8 cellular contexts compared by ENCODE assay signal in genomic region chr20:23637282-23638221, GRCh38. TPM values are rescaled to one million over a fixed set of nuclear protein-coding genes. Genes with fewer than 3 reads are reported as not detected.
DNase-seq lines count a peak whose midpoint lies in the region; ATAC-seq and TF ChIP-seq lines count a peak whose summit lies in the region.

TSS of gene CST3 (minus strand) at chr20:23637955. CDS start at chr20:23637862, 93 bp downstream.

- H3K27ac ChIP-seq in esophagus (ENCODE audit: low read depth in 2 of 2, low read length in 1 of 2) (peak within 1 kb of the TSS; percentile 84 to 94), transverse colon (peak within 1 kb of the TSS; percentile 91 to 99 (median 98))

- peaks cover 5 to 29% of the 10 kb centered on the region in 2 donors for H3K4me1 ChIP-seq in esophagus (ENCODE audit: control insufficient read depth in 2 of 2, insufficient read depth in 2 of 2, low read length in 1 of 2)
- H3K4me1 ChIP-seq in transverse colon, result peaks cover 5 to 34% (median 22%) of the 10 kb centered on the region in 4 donors

- no peak for TF ChIP-seq EP300 in transverse colon (IDR thresholded peaks at IDR 0.05; ENCODE audit: low read depth)

- intact Hi-C loops in transverse colon (cut with DNase I; ENCODE audit: low total_unique reads), result loop anchor here (10.0 kb wide), 1 partner anchor 283 kb away; the partner anchor contains the start of gene NXT1

- H3K27me3 ChIP-seq in esophagus (ENCODE audit: control insufficient read depth in 1 of 2, insufficient read depth in 2 of 2, low read length in 2 of 2) (no peaks in the 10 kb centered on the region), transverse colon (no peaks in the 10 kb centered on the region)

- 1 to 2% methylated on average over 70 to 92 of the region's 92 CpGs for WGBS in esophagus, 2 donors
- WGBS in transverse colon (ENCODE audit: low coverage in 1 of 2), 2 donors, result 2 to 3% methylated on average over 5 to 56 of the region's 92 CpGs

- H3K36me3 ChIP-seq in esophagus (ENCODE audit: control insufficient read depth in 2 of 2, insufficient read depth in 2 of 2, low read length in 1 of 2) (peaks cover 4 to 17% of the 10 kb centered on the region in 2 donors), transverse colon (peaks cover 0 to 8% (median 3%) of the 10 kb centered on the region in 4 donors)

- H3K9me3 ChIP-seq in esophagus (ENCODE audit: control insufficient read depth in 2 of 2, insufficient read depth in 1 of 2, low read depth in 1 of 2, low read length in 1 of 2), result no peaks in the 10 kb centered on the region
- no peaks in the 10 kb centered on the region for H3K9me3 ChIP-seq in transverse colon

- in situ Hi-C loops in transverse colon (cut with MboI; ENCODE audit: low pct_ligation_motif_present in 1 of 4, low pct_unique_long_range_greater_than_20kb in 1 of 4, low sequenced_read_pairs in 3 of 4), result no loop called here

- peak; percentile 45 for ATAC-seq in HG02610 (IDR thresholded peaks at IDR 0.05; ENCODE audit: unreplicated experiment)

- TF ChIP-seq CTCF in transverse colon (IDR thresholded peaks at IDR 0.05), result peak in 1 of 5 experiments; percentile 28

- H3K4me3 ChIP-seq in esophagus (ENCODE audit: low read depth in 1 of 2, low read length in 2 of 2) (peak within 1 kb of the TSS; percentile 73 to 93), transverse colon (peak within 1 kb of the TSS; percentile 65 to 93 (median 72))

- DNase-seq in stimulated activated CD4-positive, alpha-beta T cell treated with anti-CD3 and anti-CD28 coated beads, Interleukin-15, amount 100 ng/mL, for 24 hours, result peak; percentile 39
- DNase-seq in stimulated activated CD4-positive, alpha-beta T cell treated with anti-CD3 and anti-CD28 coated beads, Interleukin-4, amount 100 ng/mL, for 24 hours, result no peak
- DNase-seq in NCI-H1417 (lab: John Stamatoyannopoulos, UW), result peak; percentile 55 to 90 (median 89)
- peak; percentile 62 for DNase-seq in T1000 (lab: John Stamatoyannopoulos, UW)
- peak; percentile 75 for DNase-seq in midbrain (lab: John Stamatoyannopoulos, UW)
- DNase-seq in transverse colon, result peak; percentile 93

- peak; percentile 92 for TF ChIP-seq POLR2A in transverse colon (IDR thresholded peaks at IDR 0.05)

RNA-seq across cellular contexts. Expression of gene CST3, which starts in this region (rescaled TPM):
- polyA plus RNA-seq in esophagus, result 100 to 1,000 TPM; 262 to 448 TPM
- total RNA-seq in transverse colon, result 1,000 to 10,000 TPM in 2 of 4 donors, 100 to 1,000 TPM in 2; 607 to 1,755 (median 1,289) TPM
